In the genomic region with DNA sequence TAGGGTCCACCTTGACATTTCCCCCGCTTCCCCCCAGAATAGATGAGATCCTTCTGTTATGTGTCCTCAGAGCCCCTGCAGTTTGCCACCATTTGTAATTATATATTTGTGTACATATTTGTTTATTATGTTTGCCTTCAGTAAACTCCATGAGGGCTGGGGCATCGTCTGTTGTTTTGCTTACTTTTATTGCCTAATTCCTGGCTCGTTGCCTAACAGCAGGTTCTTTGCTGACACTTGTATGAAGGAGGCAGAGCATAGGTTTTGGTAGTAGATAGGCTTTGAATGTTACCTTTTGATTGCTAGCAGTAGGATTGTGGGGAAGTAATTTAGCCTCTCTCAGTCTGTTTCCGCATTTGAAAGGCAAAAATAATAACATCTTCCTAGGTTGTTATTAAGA, we compare ENCODE assay signal across 11 cellular contexts. TPM values are rescaled to one million over a fixed set of nuclear protein-coding genes. Genes with fewer than 3 reads are reported as not detected.
DNase-seq lines count a peak whose midpoint lies in the region; ATAC-seq, FAIRE-seq and TF ChIP-seq lines count a peak whose summit lies in the region.
"Had no signal": no experiment of that assay in that cellular context is flagged by ENCODE, and none has a peak within 500 bp of the region (broad histone marks: within the 10 kb centered on the region; RNA-seq: fewer than 3 reads in every experiment).

No MANE protein-coding gene starts in this region.

- SMC1A ChIA-PET in GM12878 (lab: Charles Lee; ENCODE audit: uncharacterized antibody, unreplicated experiment): interaction anchor here (1.3 to 2.5 kb wide), 2 partner anchors 7 to 28 kb away, joined by 5 to 9 read pairs; no protein-coding TSS in a partner anchor

- no peaks in the 10 kb centered on the region; the same call in 1 of the 2 replicates for H3K4me1 ChIP-seq in GM12878 (ENCODE audit: control insufficient read depth, insufficient read depth, low read length)
- peaks cover 3% of the 10 kb centered on the region for H3K4me1 ChIP-seq in prostate gland (replicated peaks)

- DNase-seq in NCI-H2107 treated with DMSO at 0.1 percent for 48 hours (lab: John Stamatoyannopoulos, UW; ENCODE audit: unreplicated experiment) (peak; percentile 56), GM12878 (ENCODE audit: low read depth, low spot score) (no peak), prostate gland (ENCODE audit: low spot score) (peak; percentile 20), KG1 (lab: John Stamatoyannopoulos, UW) (no peak), AG08395 (ENCODE audit: low spot score) (no peak)
- DNase-seq: activated naive CD4-positive, alpha-beta T cell treated with anti-CD3 and anti-CD28 coated beads, Interleukin-2, amount 10 ng/mL, durations not matched to agents 7 days and 5 days; Caco-2; GM23248 had no signal

- TF ChIP-seq CTCF in GM12878 (IDR thresholded peaks at IDR 0.05 in 2 of 3, conservative IDR thresholded peaks at IDR 0.05 in 1 of 3; ENCODE audit: control insufficient read depth in 2 of 3, extremely low read depth in 1 of 3, insufficient read depth in 1 of 3, low read depth in 3 of 3, low read length in 3 of 3) (no peak), prostate gland (IDR thresholded peaks at IDR 0.05) (no peak)

- ATAC-seq in GM12878: no peak
- ATAC-seq in HG02798 (IDR thresholded peaks at IDR 0.05; ENCODE audit: poor library complexity, unreplicated experiment): no peak

- TF ChIP-seq POLR2A in GM12878 (IDR thresholded peaks at IDR 0.05; ENCODE audit: low read depth, low read length) (no peak), prostate gland (IDR thresholded peaks at IDR 0.05) (no peak)

- intact Hi-C loops in GM12878 (cut with micrococcal nuclease; ENCODE audit: unreplicated experiment): no loop called here
- intact Hi-C loops in prostate gland (cut with DNase I): no loop called here

- RAD21 ChIA-PET in GM12878 (lab: Charles Lee; ENCODE audit: unreplicated experiment): no interaction called here

- H3K4me2 ChIP-seq in GM12878 (ENCODE audit: control insufficient read depth, insufficient read depth): 0 out of 2 replicates have a peak overlapping the region, but pooled peaks have one; percentile 3

- H3K27me3 ChIP-seq in GM12878 (replicated peaks in 1 of 2; ENCODE audit: control insufficient read depth in 2 of 2, insufficient read depth in 2 of 2, low read length in 1 of 2) (no peaks in the 10 kb centered on the region), prostate gland (replicated peaks; ENCODE audit: insufficient read depth) (no peaks in the 10 kb centered on the region)
- H3K27me3 ChIP-seq: suprapubic skin had no signal

- H3K36me3 ChIP-seq in GM12878 (ENCODE audit: control insufficient read depth in 2 of 2, insufficient read depth in 2 of 2, low read length in 1 of 2): no peaks in the 10 kb centered on the region; a peak in 1 of 4 replicates
- no peaks in the 10 kb centered on the region for H3K36me3 ChIP-seq in prostate gland
- H3K36me3 ChIP-seq: suprapubic skin had no signal

- CTCF ChIA-PET in GM12878 (lab: Yijun Ruan, JAX): interaction anchor here (0.7 to 3.3 kb wide), 2 partner anchors 9 to 703 kb away, joined by 4 to 17 read pairs; a partner anchor contains a TSS

- in situ Hi-C loops in GM12878 (cut with MboI): no loop called here

- H3K9ac ChIP-seq in GM12878 (ENCODE audit: control insufficient read depth, insufficient read depth, low read length): no peak overlapping the region
- H3K9ac ChIP-seq: GM23248 had no signal

- H3K79me2 ChIP-seq in GM12878 (ENCODE audit: control insufficient read depth, insufficient read depth, low read length): peaks cover 62% of the 10 kb centered on the region

- POLR2A ChIA-PET in GM12878 (lab: Charles Lee): interaction anchor here (0.7 to 1.0 kb wide), 2 partner anchors 25 to 206 kb away, joined by 4 to 6 read pairs; no protein-coding TSS in a partner anchor

- no peak overlapping the region for H2AFZ ChIP-seq in GM12878 (ENCODE audit: control insufficient read depth, low read depth, low read length)
- H2AFZ ChIP-seq: GM23248 had no signal

- 95% methylated on average over 4 of the region's 4 CpGs for WGBS in GM12878 (ENCODE audit: insufficient coverage, insufficient replicate concordance, low lambda C conversion rate, missing lambda C conversion rate)
- WGBS in prostate gland: 50% methylated on average over 4 of the region's 4 CpGs

- H3K9me3 ChIP-seq in GM12878 (replicated peaks; ENCODE audit: control insufficient read depth, insufficient read depth, low read length): peaks cover 2% of the 10 kb centered on the region; the same call in 2 of the 3 replicates
- no peaks in the 10 kb centered on the region for H3K9me3 ChIP-seq in prostate gland
- H3K9me3 ChIP-seq: Caco-2, suprapubic skin had no signal

- FAIRE-seq in GM12878 (lab: Jason Lieb, UNC): no peak

- H3K27ac ChIP-seq in GM12878 (ENCODE audit: control insufficient read depth, insufficient read depth): no peak overlapping the region
- H3K27ac ChIP-seq in prostate gland: no peak overlapping the region
- H3K27ac ChIP-seq: GM23248, suprapubic skin had no signal

- H3K4me3 ChIP-seq in GM12878 (no peak overlapping the region), prostate gland (no peak overlapping the region)
- H3K4me3 ChIP-seq: GM23248, suprapubic skin had no signal

- TF ChIP-seq EP300 in Ishikawa (IDR thresholded peaks at IDR 0.05; ENCODE audit: borderline replicate concordance): no peak
- TF ChIP-seq EP300 in GM12878 (IDR thresholded peaks at IDR 0.05; ENCODE audit: borderline replicate concordance in 1 of 2, control insufficient read depth in 1 of 2, low read depth in 2 of 2, low read length in 2 of 2): no peak

- TF ChIP-seq RAD21 in Ishikawa (IDR thresholded peaks at IDR 0.05; ENCODE audit: low read depth) (no peak), GM12878 (IDR thresholded peaks at IDR 0.05; ENCODE audit: insufficient read depth, low read depth, low read length) (no peak)

- BruUV-seq in GM12878 (replicated peaks; lab: Mats Ljungman, UMichigan): no TSS peak

- H4K20me1 ChIP-seq in GM12878 (ENCODE audit: control insufficient read depth, insufficient read depth): no peaks in the 10 kb centered on the region

TF ChIP-seq in Ishikawa, 13 proteins besides CTCF, POLR2A, EP300 and RAD21:
- TF ChIP-seq TCF12 (IDR thresholded peaks at IDR 0.05; ENCODE audit: low read depth) (no peak), CEBPB (IDR thresholded peaks at IDR 0.05) (peak; percentile 69), NFIC (IDR thresholded peaks at IDR 0.05) (0 out of 2 replicates have a peak, but pooled peaks have one; percentile 29)

TF ChIP-seq in GM12878, 131 proteins besides CTCF, POLR2A, EP300 and RAD21 (continues in another document):
- TF ChIP-seq KDM1A (IDR thresholded peaks at IDR 0.05; ENCODE audit: borderline replicate concordance) (no peak), GATAD2B (conservative IDR thresholded peaks at IDR 0.05; ENCODE audit: low read depth) (no peak), IKZF1 (conservative IDR thresholded peaks at IDR 0.05) (no peak)
- TF ChIP-seq, protein P1, sequence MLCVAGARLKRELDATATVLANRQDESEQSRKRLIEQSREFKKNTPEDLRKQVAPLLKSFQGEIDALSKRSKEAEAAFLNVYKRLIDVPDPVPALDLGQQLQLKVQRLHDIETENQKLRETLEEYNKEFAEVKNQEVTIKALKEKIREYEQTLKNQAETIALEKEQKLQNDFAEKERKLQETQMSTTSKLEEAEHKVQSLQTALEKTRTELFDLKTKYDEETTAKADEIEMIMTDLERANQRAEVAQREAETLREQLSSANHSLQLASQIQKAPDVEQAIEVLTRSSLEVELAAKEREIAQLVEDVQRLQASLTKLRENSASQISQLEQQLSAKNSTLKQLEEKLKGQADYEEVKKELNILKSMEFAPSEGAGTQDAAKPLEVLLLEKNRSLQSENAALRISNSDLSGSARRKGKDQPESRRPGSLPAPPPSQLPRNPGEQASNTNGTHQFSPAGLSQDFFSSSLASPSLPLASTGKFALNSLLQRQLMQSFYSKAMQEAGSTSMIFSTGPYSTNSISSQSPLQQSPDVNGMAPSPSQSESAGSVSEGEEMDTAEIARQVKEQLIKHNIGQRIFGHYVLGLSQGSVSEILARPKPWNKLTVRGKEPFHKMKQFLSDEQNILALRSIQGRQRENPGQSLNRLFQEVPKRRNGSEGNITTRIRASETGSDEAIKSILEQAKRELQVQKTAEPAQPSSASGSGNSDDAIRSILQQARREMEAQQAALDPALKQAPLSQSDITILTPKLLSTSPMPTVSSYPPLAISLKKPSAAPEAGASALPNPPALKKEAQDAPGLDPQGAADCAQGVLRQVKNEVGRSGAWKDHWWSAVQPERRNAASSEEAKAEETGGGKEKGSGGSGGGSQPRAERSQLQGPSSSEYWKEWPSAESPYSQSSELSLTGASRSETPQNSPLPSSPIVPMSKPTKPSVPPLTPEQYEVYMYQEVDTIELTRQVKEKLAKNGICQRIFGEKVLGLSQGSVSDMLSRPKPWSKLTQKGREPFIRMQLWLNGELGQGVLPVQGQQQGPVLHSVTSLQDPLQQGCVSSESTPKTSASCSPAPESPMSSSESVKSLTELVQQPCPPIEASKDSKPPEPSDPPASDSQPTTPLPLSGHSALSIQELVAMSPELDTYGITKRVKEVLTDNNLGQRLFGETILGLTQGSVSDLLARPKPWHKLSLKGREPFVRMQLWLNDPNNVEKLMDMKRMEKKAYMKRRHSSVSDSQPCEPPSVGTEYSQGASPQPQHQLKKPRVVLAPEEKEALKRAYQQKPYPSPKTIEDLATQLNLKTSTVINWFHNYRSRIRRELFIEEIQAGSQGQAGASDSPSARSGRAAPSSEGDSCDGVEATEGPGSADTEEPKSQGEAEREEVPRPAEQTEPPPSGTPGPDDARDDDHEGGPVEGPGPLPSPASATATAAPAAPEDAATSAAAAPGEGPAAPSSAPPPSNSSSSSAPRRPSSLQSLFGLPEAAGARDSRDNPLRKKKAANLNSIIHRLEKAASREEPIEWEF (IDR thresholded peaks at IDR 0.05; ENCODE audit: insufficient replicate concordance, low read depth, low read length): no peak

RNA-seq across cellular contexts. Expression of a gene that starts 9.9 kb away (rescaled TPM):
- total RNA-seq in GM12878 (2013; cell fraction: nucleolus; rRNA removed): 154 and 168 TPM in 2 replicates
- total RNA-seq in GM12878 (2014; rRNA removed): 28.0 and 35.7 TPM in 2 replicates
- total RNA-seq in GM12878 (2014; rRNA removed; fragmentation: Illumina TruSeq; extraction: Trizol): 30.9 and 33.4 TPM in 2 replicates
- total RNA-seq in GM12878 (2021): 42.8 and 44.5 TPM in 2 replicates
- 21.1 TPM for polyA plus RNA-seq in GM12878 (2011; ENCODE audit: low read depth)
- 28.3 and 30.3 TPM in 2 replicates for polyA plus RNA-seq in GM12878 (2011; rRNA removed)
- polyA plus RNA-seq in GM12878 (2011; cell fraction: cytosol; rRNA removed): 17.1 and 18.2 TPM in 2 replicates
- 70.7 and 74.8 TPM in 2 replicates for polyA plus RNA-seq in GM12878 (2011; cell fraction: nucleus; rRNA removed)
- polyA plus RNA-seq in GM12878 (2012): 22.7 and 25.9 TPM in 2 replicates
- 26.2 and 31.9 TPM in 2 replicates for polyA plus RNA-seq in GM12878 (2014; fragmentation: Illumina TruSeq; extraction: Trizol)
- polyA plus RNA-seq in GM12878 (2014; fragmentation: Nextera tagmentation; extraction: Ambion mirVana): 10 to 100 TPM; 14.0 to 15.8 TPM
- 20.0 and 24.4 TPM in 2 replicates for polyA plus RNA-seq in GM12878 (2014; rRNA removed)
- 10 to 100 TPM; 19.7 to 19.8 TPM for polyA plus RNA-seq in GM12878 (2016; fragmentation: Nextera tagmentation; extraction: Ambion mirVana)
- 35.0 and 44.7 TPM in 2 replicates for polyA minus RNA-seq in GM12878 (2011; rRNA and poly(A)+ RNA removed)
- polyA minus RNA-seq in GM12878 (2011; cell fraction: cytosol; rRNA and poly(A)+ RNA removed): 9.2 and 17.6 TPM in 2 replicates
- polyA minus RNA-seq in GM12878 (2011; cell fraction: nucleus; rRNA and poly(A)+ RNA removed): 53.7 and 88.4 TPM in 2 replicates
- total RNA-seq in prostate gland: 10 to 100 TPM; 26.2 to 59.2 TPM

Comparison
In these comparisons a context has a peak if more than half of its experiments do, and no peak if none do; other contexts are left out.
1. DNase-seq: peak in NCI-H2107 treated with DMSO at 0.1 percent for 48 hours (single experiment) and prostate gland (single experiment); none in GM12878 (single experiment), KG1 (single experiment) and AG08395 (single experiment).